ENCODE assay signal across 7 cellular contexts in the genomic region with DNA sequence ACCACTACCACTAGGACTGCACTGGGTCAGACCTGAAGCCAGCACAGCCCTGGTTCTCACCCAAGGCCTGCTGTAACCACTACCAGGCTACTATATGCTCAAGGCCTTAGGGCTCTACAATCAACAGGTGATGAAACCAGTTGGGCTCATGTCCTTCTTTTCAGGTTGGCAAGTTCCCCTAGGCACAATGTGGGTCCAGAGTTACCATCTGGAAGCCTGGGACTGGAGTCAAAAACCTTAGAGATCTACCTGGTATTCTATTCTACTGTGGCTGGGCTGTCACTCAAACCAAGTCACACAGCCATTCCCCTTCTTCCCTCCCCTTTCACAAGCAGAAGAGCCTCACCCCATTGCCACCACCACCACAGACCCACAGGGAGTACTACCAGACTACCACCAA.
"Had no signal": no experiment of that assay in that cellular context is flagged by ENCODE, and none has a peak within 500 bp of the region (broad histone marks: within the 10 kb centered on the region; RNA-seq: fewer than 3 reads in every experiment).

No MANE protein-coding gene starts in this region.

- H2AFZ ChIP-seq: GM23338 had no signal

- H3K27ac Mint-ChIP-seq: GM23338, H9, IgD-negative memory B cell had no signal

- H3K27ac ChIP-seq: HL-60 had no signal

- H3K4me3 ChIP-seq: GM23338 had no signal

- H3K4me1 Mint-ChIP-seq: H9, IgD-negative memory B cell had no signal

- H3K4me2 ChIP-seq: GM23338 had no signal

- H3K4me3 Mint-ChIP-seq: GM23338, H9, IgD-negative memory B cell had no signal

- ATAC-seq: GM23338, HepG2 had no signal

- DNase-seq: H9, HCEC 1CT, KBM-7 had no signal
